Comparison of ENCODE assay signal across 8 cellular contexts in genomic region chr17:59361916-59362810, GRCh38. TPM values are rescaled to one million over a fixed set of nuclear protein-coding genes. Genes with fewer than 3 reads are reported as not detected.
DNase-seq lines count a peak whose midpoint lies in the region; ATAC-seq and TF ChIP-seq lines count a peak whose summit lies in the region.

No MANE protein-coding gene starts in this region.

- no peaks in the 10 kb centered on the region for H3K27me3 ChIP-seq in naive thymus-derived CD4-positive, alpha-beta T cell (ENCODE audit: control insufficient read depth in 2 of 2, insufficient read depth in 2 of 2, low read length in 2 of 2)

- DNase-seq in GM13976 (ENCODE audit: low spot score) (peak; percentile 43), SW480 (ENCODE audit: low spot score) (peak; percentile 11), chondrocyte (ENCODE audit: low spot score) (no peak), CD1c-positive myeloid dendritic cell (ENCODE audit: extremely low spot score) (no peak), NCI-H1105 (lab: John Stamatoyannopoulos, UW) (no peak)
- DNase-seq in naive thymus-derived CD4-positive, alpha-beta T cell, result peak in 8 of 9 donors; percentile 44 to 74 (median 64)

- no peaks in the 10 kb centered on the region for H3K9me3 Mint-ChIP-seq in chondrocyte (ENCODE audit: low read depth)
- peaks cover 0 to 5% (median 0%) of the 10 kb centered on the region in 11 donors for H3K9me3 Mint-ChIP-seq in naive thymus-derived CD4-positive, alpha-beta T cell

- peak; percentile 60 for ATAC-seq in HG02798 (IDR thresholded peaks at IDR 0.05; ENCODE audit: poor library complexity, unreplicated experiment)
- ATAC-seq in naive thymus-derived CD4-positive, alpha-beta T cell, result peak; percentile 74
- no peak for ATAC-seq in HG03571 (IDR thresholded peaks at IDR 0.05; ENCODE audit: unreplicated experiment)

- peaks cover 28 to 83% of the 10 kb centered on the region in 2 donors for H3K4me1 ChIP-seq in naive thymus-derived CD4-positive, alpha-beta T cell (ENCODE audit: control insufficient read depth in 2 of 2, insufficient read depth in 2 of 2, low read length in 2 of 2)

- H3K27ac ChIP-seq in naive thymus-derived CD4-positive, alpha-beta T cell (ENCODE audit: low read depth, low read length), result peak overlapping the region; percentile 68

- intact Hi-C loops in naive thymus-derived CD4-positive, alpha-beta T cell (cut with micrococcal nuclease), result loop anchor here (1.0 to 5.0 kb wide), 7 partner anchors 10 to 256 kb away; partner anchors contain the start of genes YPEL2 (in 2 of the 2) and TRIM37 (in 1 of the 2)

- peaks cover 13% of the 10 kb centered on the region for H3K36me3 Mint-ChIP-seq in chondrocyte (ENCODE audit: low read depth)
- H3K36me3 Mint-ChIP-seq in naive thymus-derived CD4-positive, alpha-beta T cell, result peaks cover 0 to 19% (median 11%) of the 10 kb centered on the region in 5 donors

- H3K4me3 Mint-ChIP-seq in chondrocyte (ENCODE audit: unreplicated experiment), result peak overlapping the region; percentile 3
- peak overlapping the region; percentile 75 to 90 (median 80) for H3K4me3 Mint-ChIP-seq in naive thymus-derived CD4-positive, alpha-beta T cell

- in situ Hi-C loops in GM13976 (cut with MboI; ENCODE audit: low sequenced_read_pairs, unreplicated experiment), result no loop called here

- H3K4me3 ChIP-seq in naive thymus-derived CD4-positive, alpha-beta T cell (ENCODE audit: low read length), result peak overlapping the region; percentile 43

- H3K36me3 ChIP-seq in naive thymus-derived CD4-positive, alpha-beta T cell (ENCODE audit: control insufficient read depth in 2 of 3, insufficient read depth in 3 of 3, low read length in 3 of 3), result no peaks in the 10 kb centered on the region

- POLR2A ChIA-PET in naive thymus-derived CD4-positive, alpha-beta T cell (lab: Charles Lee), result interaction anchor here (0.5 to 4.4 kb wide), 14 partner anchors 8 to 76 kb away, joined by 3 to 96 read pairs (median 5); partner anchors contain the start of gene YPEL2

- no peaks in the 10 kb centered on the region for H3K9me3 ChIP-seq in naive thymus-derived CD4-positive, alpha-beta T cell (ENCODE audit: control insufficient read depth in 2 of 3, low read length in 3 of 3)

- H3K27me3 Mint-ChIP-seq in chondrocyte (ENCODE audit: low read depth), result no peaks in the 10 kb centered on the region
- H3K27me3 Mint-ChIP-seq in naive thymus-derived CD4-positive, alpha-beta T cell, result no peaks in the 10 kb centered on the region

- CTCF ChIA-PET in naive thymus-derived CD4-positive, alpha-beta T cell (lab: Charles Lee), result interaction anchor here (0.6 to 2.6 kb wide), 7 partner anchors 9 to 79 kb away, joined by 3 to 16 read pairs (median 4); no protein-coding TSS in a partner anchor

- peaks cover 85% of the 10 kb centered on the region for H3K4me1 Mint-ChIP-seq in chondrocyte (ENCODE audit: low read depth)
- H3K4me1 Mint-ChIP-seq in naive thymus-derived CD4-positive, alpha-beta T cell, result peaks cover 57 to 97% (median 89%) of the 10 kb centered on the region in 7 donors

- TF ChIP-seq CTCF in GM13976 (IDR thresholded peaks at IDR 0.05; ENCODE audit: borderline replicate concordance, control extremely low read depth, extremely low read depth, insufficient read depth, missing control alignments) (no peak), chondrocyte (IDR thresholded peaks at IDR 0.05) (peak; percentile 22)

- H3K27ac Mint-ChIP-seq in chondrocyte (ENCODE audit: unreplicated experiment), result peak overlapping the region; percentile 88
- peak overlapping the region; percentile 89 to 98 (median 94) for H3K27ac Mint-ChIP-seq in naive thymus-derived CD4-positive, alpha-beta T cell

RNA-seq across cellular contexts. Expression of gene YPEL2, which starts 30.7 kb away (rescaled TPM):
- total RNA-seq in chondrocyte, result 41.9 to 52.2 TPM (median 52.1 TPM) in 3 replicates
- total RNA-seq in naive thymus-derived CD4-positive, alpha-beta T cell, result 10 to 100 TPM; 10.6 to 52.0 (median 46.8) TPM
- polyA plus RNA-seq in naive thymus-derived CD4-positive, alpha-beta T cell, result 10 to 100 TPM; 17.7 to 25.1 TPM

Comparison
In these comparisons a context has a peak if more than half of its experiments do, and no peak if none do; other contexts are left out.
1. DNase-seq: peak in GM13976 (single experiment), SW480 (single experiment) and naive thymus-derived CD4-positive, alpha-beta T cell (8 of 9); none in chondrocyte (single experiment), CD1c-positive myeloid dendritic cell (single experiment) and NCI-H1105 (single experiment).